ENCODE assay signal across 8 cellular contexts in genomic region chr22:50304528-50305392, GRCh38. TPM values are rescaled to one million over a fixed set of nuclear protein-coding genes. Genes with fewer than 3 reads are reported as not detected.
DNase-seq lines count a peak whose midpoint lies in the region; FAIRE-seq and TF ChIP-seq lines count a peak whose summit lies in the region.

No MANE protein-coding gene starts in this region.

- peak overlapping the region; percentile 84 for H3K27ac Mint-ChIP-seq in Calu3 (ENCODE audit: unreplicated experiment)
- peak overlapping the region; percentile 96 for H3K27ac Mint-ChIP-seq in osteocyte (ENCODE audit: unreplicated experiment)
- H3K27ac Mint-ChIP-seq in activated T-cell treated with anti-CD3 and anti-CD28 coated beads, Interleukin-2, amount 50 U/mL, for 24 hours: no peak overlapping the region
- H3K27ac Mint-ChIP-seq in activated CD4-positive, alpha-beta memory T cell treated with anti-CD3 and anti-CD28 coated beads, Interleukin-2, amount 10 ng/mL, durations not matched to agents 7 days and 5 days: no peak overlapping the region

- POLR2A ChIA-PET in activated CD4-positive, alpha-beta memory T cell treated with anti-CD3 and anti-CD28 coated beads, Interleukin-2, amount 10 ng/mL, durations not matched to agents 7 days and 5 days (lab: Charles Lee): interaction anchor here (1.6 kb wide), 1 partner anchor 11 kb away, joined by 4 read pairs; no protein-coding TSS in a partner anchor

- H3K27me3 Mint-ChIP-seq in Calu3 (ENCODE audit: unreplicated experiment) (no peaks in the 10 kb centered on the region), osteocyte (ENCODE audit: unreplicated experiment) (no peaks in the 10 kb centered on the region)
- H3K27me3 Mint-ChIP-seq in activated T-cell treated with anti-CD3 and anti-CD28 coated beads, Interleukin-2, amount 50 U/mL, for 24 hours: peaks cover 42% of the 10 kb centered on the region
- peaks cover 9% of the 10 kb centered on the region for H3K27me3 Mint-ChIP-seq in activated CD4-positive, alpha-beta memory T cell treated with anti-CD3 and anti-CD28 coated beads, Interleukin-2, amount 10 ng/mL, durations not matched to agents 7 days and 5 days

- no peak for FAIRE-seq in D721Med (lab: Jason Lieb, UNC)

- H3K4me3 ChIP-seq in epithelial cell of esophagus (ENCODE audit: low read length): peak overlapping the region; percentile 86

- TF ChIP-seq CTCF in Calu3 (IDR thresholded peaks at IDR 0.05; ENCODE audit: unreplicated experiment): no peak
- no peak for TF ChIP-seq CTCF in epithelial cell of esophagus (IDR thresholded peaks at IDR 0.05; ENCODE audit: insufficient read depth, low read depth, low read length, missing control alignments)
- no peak for TF ChIP-seq CTCF in osteocyte (IDR thresholded peaks at IDR 0.05)
- no peak for TF ChIP-seq CTCF in D721Med (IDR thresholded peaks at IDR 0.05; ENCODE audit: insufficient read depth, missing control alignments)

- BruUV-seq in Calu3 (replicated peaks; lab: Mats Ljungman, UMichigan): TSS peak; percentile 80

- H3K9me3 Mint-ChIP-seq in Calu3 (ENCODE audit: low read depth, unreplicated experiment) (no peaks in the 10 kb centered on the region), osteocyte (ENCODE audit: unreplicated experiment) (no peaks in the 10 kb centered on the region)
- no peaks in the 10 kb centered on the region for H3K9me3 Mint-ChIP-seq in activated T-cell treated with anti-CD3 and anti-CD28 coated beads, Interleukin-2, amount 50 U/mL, for 24 hours
- no peaks in the 10 kb centered on the region for H3K9me3 Mint-ChIP-seq in activated CD4-positive, alpha-beta memory T cell treated with anti-CD3 and anti-CD28 coated beads, Interleukin-2, amount 10 ng/mL, durations not matched to agents 7 days and 5 days

- intact Hi-C loops in Calu3 (cut with micrococcal nuclease; ENCODE audit: unreplicated experiment): no loop called here

- H3K4me1 Mint-ChIP-seq in Calu3 (ENCODE audit: low read depth, unreplicated experiment): peaks cover 54% of the 10 kb centered on the region
- H3K4me1 Mint-ChIP-seq in osteocyte (ENCODE audit: unreplicated experiment): peaks cover 68% of the 10 kb centered on the region
- H3K4me1 Mint-ChIP-seq in activated T-cell treated with anti-CD3 and anti-CD28 coated beads, Interleukin-2, amount 50 U/mL, for 24 hours (ENCODE audit: low read depth): peaks cover 6% of the 10 kb centered on the region
- peaks cover 23% of the 10 kb centered on the region for H3K4me1 Mint-ChIP-seq in activated CD4-positive, alpha-beta memory T cell treated with anti-CD3 and anti-CD28 coated beads, Interleukin-2, amount 10 ng/mL, durations not matched to agents 7 days and 5 days

- CTCF ChIA-PET in Calu3 (lab: Charles Lee): interaction anchor here (0.6 to 3.9 kb wide), 3 partner anchors 8 to 52 kb away, joined by 6 to 26 read pairs (median 8); no protein-coding TSS in a partner anchor
- CTCF ChIA-PET in activated CD4-positive, alpha-beta memory T cell treated with anti-CD3 and anti-CD28 coated beads, Interleukin-2, amount 10 ng/mL, durations not matched to agents 7 days and 5 days (lab: Charles Lee): interaction anchor here (1.1 to 1.7 kb wide), 3 partner anchors 11 to 29 kb away, joined by 3 to 6 read pairs (median 5); no protein-coding TSS in a partner anchor

- H3K4me3 Mint-ChIP-seq in Calu3 (ENCODE audit: low read depth, unreplicated experiment) (peak overlapping the region; percentile 67), osteocyte (ENCODE audit: unreplicated experiment) (peak overlapping the region; percentile 93)
- no peak overlapping the region for H3K4me3 Mint-ChIP-seq in activated T-cell treated with anti-CD3 and anti-CD28 coated beads, Interleukin-2, amount 50 U/mL, for 24 hours
- no peak overlapping the region for H3K4me3 Mint-ChIP-seq in activated CD4-positive, alpha-beta memory T cell treated with anti-CD3 and anti-CD28 coated beads, Interleukin-2, amount 10 ng/mL, durations not matched to agents 7 days and 5 days

- H3K36me3 Mint-ChIP-seq in Calu3 (ENCODE audit: insufficient read depth, unreplicated experiment) (peaks cover 83% of the 10 kb centered on the region), osteocyte (ENCODE audit: unreplicated experiment) (peaks cover 4% of the 10 kb centered on the region)
- no peaks in the 10 kb centered on the region for H3K36me3 Mint-ChIP-seq in activated T-cell treated with anti-CD3 and anti-CD28 coated beads, Interleukin-2, amount 50 U/mL, for 24 hours (ENCODE audit: low read depth)
- H3K36me3 Mint-ChIP-seq in activated CD4-positive, alpha-beta memory T cell treated with anti-CD3 and anti-CD28 coated beads, Interleukin-2, amount 10 ng/mL, durations not matched to agents 7 days and 5 days (ENCODE audit: low read depth): no peaks in the 10 kb centered on the region

- DNase-seq in Calu3 (peak; percentile 47), NOMO-1 treated with dmso at 0.1 percent for 144 hours (lab: John Stamatoyannopoulos, UW; ENCODE audit: unreplicated experiment) (peak; percentile 83), epithelial cell of esophagus (ENCODE audit: low read depth) (peak; percentile 80), osteocyte (ENCODE audit: extremely low spot score, unreplicated experiment) (no peak), D721Med (ENCODE audit: insufficient read length, low spot score) (no peak)
- DNase-seq in activated T-cell treated with anti-CD3 and anti-CD28 coated beads, Interleukin-2, amount 50 U/mL, for 24 hours: no peak
- no peak for DNase-seq in activated CD8-positive, alpha-beta memory T cell treated with anti-CD3 and anti-CD28 coated beads for 24 hours
- DNase-seq in activated CD4-positive, alpha-beta memory T cell treated with anti-CD3 and anti-CD28 coated beads, Interleukin-2, amount 10 ng/mL, durations not matched to agents 7 days and 5 days: no peak

RNA-seq across cellular contexts. Expression of gene PLXNB2, which starts 2.7 kb away (rescaled TPM):
- total RNA-seq in Calu3 (2022) (298 and 337 TPM in 2 replicates), osteocyte (347 and 362 TPM in 2 replicates)
- total RNA-seq in activated CD4-positive, alpha-beta memory T cell treated with anti-CD3 and anti-CD28 coated beads, Interleukin-2, amount 10 ng/mL, durations not matched to agents 7 days and 5 days: 10 to 100 TPM; 21.5 to 23.5 TPM

RNA-seq across cellular contexts. Expression of gene DENND6B, which starts 22.1 kb away (rescaled TPM):
- total RNA-seq in Calu3 (2022) (13.2 and 19.0 TPM in 2 replicates), osteocyte (10.4 and 10.8 TPM in 2 replicates)
- 1 to 10 TPM; 5.0 to 5.6 TPM for total RNA-seq in activated CD4-positive, alpha-beta memory T cell treated with anti-CD3 and anti-CD28 coated beads, Interleukin-2, amount 10 ng/mL, durations not matched to agents 7 days and 5 days

RNA-seq across cellular contexts. Expression of gene MAPK11, which starts 34.6 kb away (rescaled TPM):
- total RNA-seq in Calu3 (2022) (14.3 and 23.7 TPM in 2 replicates), osteocyte (6.4 and 6.9 TPM in 2 replicates)
- total RNA-seq in activated CD4-positive, alpha-beta memory T cell treated with anti-CD3 and anti-CD28 coated beads, Interleukin-2, amount 10 ng/mL, durations not matched to agents 7 days and 5 days: 10 to 100 TPM; 13.4 to 14.2 TPM

RNA-seq across cellular contexts. Expression of gene PPP6R2, which starts 38.4 kb away (rescaled TPM):
- total RNA-seq in Calu3 (2022) (47.1 and 50.0 TPM in 2 replicates), osteocyte (62.4 and 62.6 TPM in 2 replicates)
- 10 to 100 TPM; 56.5 to 58.9 TPM for total RNA-seq in activated CD4-positive, alpha-beta memory T cell treated with anti-CD3 and anti-CD28 coated beads, Interleukin-2, amount 10 ng/mL, durations not matched to agents 7 days and 5 days

RNA-seq across cellular contexts. Expression of gene MAPK12, which starts 43.3 kb away (rescaled TPM):
- total RNA-seq in Calu3 (2022): 21.1 and 27.5 TPM in 2 replicates
- total RNA-seq in osteocyte: 24.8 and 27.3 TPM in 2 replicates
- total RNA-seq in activated CD4-positive, alpha-beta memory T cell treated with anti-CD3 and anti-CD28 coated beads, Interleukin-2, amount 10 ng/mL, durations not matched to agents 7 days and 5 days: 1 to 10 TPM; 4.8 to 5.8 TPM

Comparison
In these comparisons a context has a peak if more than half of its experiments do, and no peak if none do; other contexts are left out.
1. DNase-seq: peak in Calu3 (single experiment), NOMO-1 treated with dmso at 0.1 percent for 144 hours (single experiment) and epithelial cell of esophagus (single experiment); none in osteocyte (single experiment), activated T-cell treated with anti-CD3 and anti-CD28 coated beads, Interleukin-2, amount 50 U/mL, for 24 hours (single experiment), activated CD8-positive, alpha-beta memory T cell treated with anti-CD3 and anti-CD28 coated beads for 24 hours (single experiment), activated CD4-positive, alpha-beta memory T cell treated with anti-CD3 and anti-CD28 coated beads, Interleukin-2, amount 10 ng/mL, durations not matched to agents 7 days and 5 days (single experiment) and D721Med (single experiment).
2. H3K27ac Mint-ChIP-seq: peak in Calu3 (single experiment) and osteocyte (single experiment); none in activated T-cell treated with anti-CD3 and anti-CD28 coated beads, Interleukin-2, amount 50 U/mL, for 24 hours (single experiment) and activated CD4-positive, alpha-beta memory T cell treated with anti-CD3 and anti-CD28 coated beads, Interleukin-2, amount 10 ng/mL, durations not matched to agents 7 days and 5 days (single experiment).
3. H3K4me3 Mint-ChIP-seq: peak in Calu3 (single experiment) and osteocyte (single experiment); none in activated T-cell treated with anti-CD3 and anti-CD28 coated beads, Interleukin-2, amount 50 U/mL, for 24 hours (single experiment) and activated CD4-positive, alpha-beta memory T cell treated with anti-CD3 and anti-CD28 coated beads, Interleukin-2, amount 10 ng/mL, durations not matched to agents 7 days and 5 days (single experiment).
4. RNA of gene PLXNB2, which starts 2.7 kb away (total RNA-seq): 347 to 362 TPM in osteocyte and 298 to 337 TPM in Calu3; 21.5 to 23.5 TPM in activated CD4-positive, alpha-beta memory T cell treated with anti-CD3 and anti-CD28 coated beads, Interleukin-2, amount 10 ng/mL, durations not matched to agents 7 days and 5 days; every median in the first group is over 10 times any median in the second.